ENCODE assay signal across 8 cellular contexts in genomic region chr7:99557196-99557607, GRCh38. TPM values are rescaled to one million over a fixed set of nuclear protein-coding genes. Genes with fewer than 3 reads are reported as not detected.
DNase-seq lines count a peak whose midpoint lies in the region; ATAC-seq lines count a peak whose summit lies in the region.

No MANE protein-coding gene starts in this region.

- intact Hi-C loops in activated CD4-positive, alpha-beta T cell treated with anti-CD3 and anti-CD28 coated beads, Interleukin-2, amount 10 ng/mL, durations not matched to agents 24 days and 14 days (cut with micrococcal nuclease): loop anchor here (10.0 kb wide), 3 partner anchors 82 to 528 kb away; partner anchors contain the start of genes COPS6, ZKSCAN1, ZNF3 and ZNF789

- no peaks in the 10 kb centered on the region for H3K9me3 Mint-ChIP-seq in activated CD4-positive, alpha-beta T cell treated with anti-CD3 and anti-CD28 coated beads, Interleukin-2, amount 10 ng/mL, durations not matched to agents 24 days and 14 days
- H3K9me3 Mint-ChIP-seq in activated naive CD8-positive, alpha-beta T cell treated with anti-CD3 and anti-CD28 coated beads, Interleukin-2, amount 50 U/mL, for 24 hours: no peaks in the 10 kb centered on the region

- peak overlapping the region; percentile 100 for H3K4me3 Mint-ChIP-seq in activated CD4-positive, alpha-beta T cell treated with anti-CD3 and anti-CD28 coated beads, Interleukin-2, amount 10 ng/mL, durations not matched to agents 24 days and 14 days
- H3K4me3 Mint-ChIP-seq in activated naive CD8-positive, alpha-beta T cell treated with anti-CD3 and anti-CD28 coated beads, Interleukin-2, amount 50 U/mL, for 24 hours: peak overlapping the region; percentile 94

- no peaks in the 10 kb centered on the region for H3K9me3 ChIP-seq in subcutaneous abdominal adipose tissue (ENCODE audit: control insufficient read depth in 5 of 5, low read length in 5 of 5)

- peaks cover 2 to 42% (median 32%) of the 10 kb centered on the region in 5 donors for H3K4me1 ChIP-seq in subcutaneous abdominal adipose tissue (ENCODE audit: control insufficient read depth in 5 of 5, insufficient read depth in 5 of 5, low read length in 5 of 5)

- no peak for ATAC-seq in activated naive CD8-positive, alpha-beta T cell treated with anti-CD3 and anti-CD28 coated beads, Interleukin-2, amount 50 U/mL, for 24 hours
- ATAC-seq in left lobe of liver: no peak

- H3K4me3 ChIP-seq in subcutaneous abdominal adipose tissue (ENCODE audit: low read depth in 1 of 5, low read length in 5 of 5): peak overlapping the region; percentile 88 to 95 (median 90)

- H3K27ac Mint-ChIP-seq in activated CD4-positive, alpha-beta T cell treated with anti-CD3 and anti-CD28 coated beads, Interleukin-2, amount 10 ng/mL, durations not matched to agents 24 days and 14 days: peak overlapping the region; percentile 99
- H3K27ac Mint-ChIP-seq in activated naive CD8-positive, alpha-beta T cell treated with anti-CD3 and anti-CD28 coated beads, Interleukin-2, amount 50 U/mL, for 24 hours: peak overlapping the region; percentile 91

- H3K36me3 Mint-ChIP-seq in activated CD4-positive, alpha-beta T cell treated with anti-CD3 and anti-CD28 coated beads, Interleukin-2, amount 10 ng/mL, durations not matched to agents 24 days and 14 days (ENCODE audit: low read depth): peaks cover 60% of the 10 kb centered on the region
- peaks cover 42% of the 10 kb centered on the region for H3K36me3 Mint-ChIP-seq in activated naive CD8-positive, alpha-beta T cell treated with anti-CD3 and anti-CD28 coated beads, Interleukin-2, amount 50 U/mL, for 24 hours (ENCODE audit: low read depth)

- no peaks in the 10 kb centered on the region for H3K27me3 Mint-ChIP-seq in activated CD4-positive, alpha-beta T cell treated with anti-CD3 and anti-CD28 coated beads, Interleukin-2, amount 10 ng/mL, durations not matched to agents 24 days and 14 days
- H3K27me3 Mint-ChIP-seq in activated naive CD8-positive, alpha-beta T cell treated with anti-CD3 and anti-CD28 coated beads, Interleukin-2, amount 50 U/mL, for 24 hours: no peaks in the 10 kb centered on the region

- peak overlapping the region; percentile 94 to 100 (median 99) for H3K9ac ChIP-seq in subcutaneous abdominal adipose tissue (ENCODE audit: low read length in 5 of 5)

- peaks cover 40% of the 10 kb centered on the region for H3K4me1 Mint-ChIP-seq in activated CD4-positive, alpha-beta T cell treated with anti-CD3 and anti-CD28 coated beads, Interleukin-2, amount 10 ng/mL, durations not matched to agents 24 days and 14 days
- peaks cover 44% of the 10 kb centered on the region for H3K4me1 Mint-ChIP-seq in activated naive CD8-positive, alpha-beta T cell treated with anti-CD3 and anti-CD28 coated beads, Interleukin-2, amount 50 U/mL, for 24 hours

- peak; percentile 56 for DNase-seq in activated CD4-positive, alpha-beta T cell treated with anti-CD3 and anti-CD28 coated beads, Interleukin-2, amount 10 ng/mL, durations not matched to agents 24 days and 14 days
- DNase-seq in activated CD4-positive, alpha-beta T cell treated with anti-CD3 and anti-CD28 coated beads for 4 hours: no peak
- DNase-seq in activated naive CD8-positive, alpha-beta T cell treated with anti-CD3 and anti-CD28 coated beads, Interleukin-2, amount 50 U/mL, for 24 hours: no peak
- peak; percentile 3 for DNase-seq in left lobe of liver (ENCODE audit: low spot score)
- DNase-seq in HT-29 (ENCODE audit: low spot score): no peak
- no peak for DNase-seq in DMS114 treated with DMSO at 0.1 percent for 48 hours (lab: John Stamatoyannopoulos, UW; ENCODE audit: unreplicated experiment)
- DNase-seq in NCI-H524 treated with DMSO at 0.1 percent for 48 hours (lab: John Stamatoyannopoulos, UW): no peak

- H3K27me3 ChIP-seq in subcutaneous abdominal adipose tissue (ENCODE audit: control insufficient read depth in 5 of 5, insufficient read depth in 4 of 5, low read length in 5 of 5): no peaks in the 10 kb centered on the region

- peaks cover 12 to 33% (median 21%) of the 10 kb centered on the region in 5 donors for H3K36me3 ChIP-seq in subcutaneous abdominal adipose tissue (ENCODE audit: control insufficient read depth in 5 of 5, insufficient read depth in 5 of 5, low read length in 5 of 5)

- H3K27ac ChIP-seq in subcutaneous abdominal adipose tissue (ENCODE audit: low read depth, low read length): peak overlapping the region; percentile 97

RNA-seq across cellular contexts. Expression of gene ZNF655, which starts 1.2 kb away (rescaled TPM):
- total RNA-seq in activated CD4-positive, alpha-beta T cell treated with anti-CD3 and anti-CD28 coated beads, Interleukin-2, amount 10 ng/mL, durations not matched to agents 24 days and 14 days: 76.2 and 76.4 TPM in 2 replicates
- total RNA-seq in left lobe of liver: 24.0 TPM
- total RNA-seq in HT-29 (2014; rRNA removed; shearing (Covaris generic)): 38.6 and 39.7 TPM in 2 replicates

RNA-seq across cellular contexts. Expression of gene FAM200A, which starts 5.3 kb away (rescaled TPM):
- total RNA-seq in activated CD4-positive, alpha-beta T cell treated with anti-CD3 and anti-CD28 coated beads, Interleukin-2, amount 10 ng/mL, durations not matched to agents 24 days and 14 days: 4.7 and 5.8 TPM in 2 replicates
- total RNA-seq in left lobe of liver: 2.2 TPM
- 1.6 and 1.7 TPM in 2 replicates for total RNA-seq in HT-29 (2014; rRNA removed; shearing (Covaris generic))

RNA-seq across cellular contexts. Expression of gene TMEM225B, which starts 40.9 kb away (rescaled TPM):
- total RNA-seq in activated CD4-positive, alpha-beta T cell treated with anti-CD3 and anti-CD28 coated beads, Interleukin-2, amount 10 ng/mL, durations not matched to agents 24 days and 14 days: 0.50 and 0.61 TPM in 2 replicates
- total RNA-seq in left lobe of liver: 0.18 TPM
- 0.05 TPM in 1 of 2 replicates, not detected in the other for total RNA-seq in HT-29 (2014; rRNA removed; shearing (Covaris generic))

RNA-seq across cellular contexts. Expression of gene ZKSCAN5, which starts 52.7 kb away (rescaled TPM):
- total RNA-seq in activated CD4-positive, alpha-beta T cell treated with anti-CD3 and anti-CD28 coated beads, Interleukin-2, amount 10 ng/mL, durations not matched to agents 24 days and 14 days: 7.2 TPM in 2 replicates
- 3.0 TPM for total RNA-seq in left lobe of liver
- 8.5 and 9.7 TPM in 2 replicates for total RNA-seq in HT-29 (2014; rRNA removed; shearing (Covaris generic))

RNA-seq across cellular contexts. Expression of gene ZNF394, which starts 57.1 kb away (rescaled TPM):
- 38.1 and 38.7 TPM in 2 replicates for total RNA-seq in activated CD4-positive, alpha-beta T cell treated with anti-CD3 and anti-CD28 coated beads, Interleukin-2, amount 10 ng/mL, durations not matched to agents 24 days and 14 days
- 8.6 TPM for total RNA-seq in left lobe of liver
- total RNA-seq in HT-29 (2014; rRNA removed; shearing (Covaris generic)): 21.0 and 28.5 TPM in 2 replicates

Comparison
In these comparisons a context has a peak if more than half of its experiments do, and no peak if none do; other contexts are left out.
1. DNase-seq: peak in activated CD4-positive, alpha-beta T cell treated with anti-CD3 and anti-CD28 coated beads, Interleukin-2, amount 10 ng/mL, durations not matched to agents 24 days and 14 days (single experiment) and left lobe of liver (single experiment); none in activated CD4-positive, alpha-beta T cell treated with anti-CD3 and anti-CD28 coated beads for 4 hours (0 of 2), activated naive CD8-positive, alpha-beta T cell treated with anti-CD3 and anti-CD28 coated beads, Interleukin-2, amount 50 U/mL, for 24 hours (single experiment), HT-29 (single experiment), DMS114 treated with DMSO at 0.1 percent for 48 hours (single experiment) and NCI-H524 treated with DMSO at 0.1 percent for 48 hours (single experiment).